In the genomic region with DNA sequence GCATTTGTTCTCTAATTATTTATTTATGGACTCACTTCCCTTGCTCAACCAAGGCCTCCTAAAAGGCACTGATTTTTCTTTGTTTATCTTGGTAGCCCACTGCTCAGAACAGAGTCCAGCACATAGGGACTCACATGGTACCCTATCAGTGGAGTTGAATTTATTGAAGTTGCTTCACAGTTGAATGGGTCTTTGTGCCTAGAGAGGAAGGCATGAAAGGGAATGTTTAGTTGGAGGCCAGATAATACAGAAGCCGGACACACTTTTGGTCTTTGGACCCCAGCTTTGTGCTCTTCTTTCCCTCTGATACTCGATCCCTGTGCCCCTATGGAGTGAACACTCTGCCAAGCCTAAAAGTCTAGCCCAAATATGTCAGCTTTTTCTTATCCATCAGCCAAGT, we compare ENCODE assay signal across 1 cellular context.
TF ChIP-seq lines count a peak whose summit lies in the region.

No MANE protein-coding gene starts in this region.

TF ChIP-seq in HepG2, 621 proteins besides CTCF, POLR2A, EP300 and RAD21 (continued from another document and continues in another):
- TF ChIP-seq AHDC1 (CRISPR knock-in tag; IDR thresholded peaks at IDR 0.05; ENCODE audit: borderline replicate concordance) (peak; percentile 71; the same call in 1 of the 2 replicates), NRL (CRISPR knock-in tag; IDR thresholded peaks at IDR 0.05; ENCODE audit: borderline replicate concordance) (no peak), HNF4G (IDR thresholded peaks at IDR 0.05; ENCODE audit: borderline replicate concordance, low read depth, low read length) (peak; percentile 60; the same call in 1 of the 2 replicates), HNF4G (CRISPR knock-in tag; IDR thresholded peaks at IDR 0.05; ENCODE audit: borderline replicate concordance, low read depth) (peak; percentile 24; the same call in 1 of the 2 replicates), ZBTB38 (CRISPR knock-in tag; IDR thresholded peaks at IDR 0.05) (no peak), BRD4 (CRISPR knock-in tag; IDR thresholded peaks at IDR 0.05) (no peak), SKIL (CRISPR knock-in tag; IDR thresholded peaks at IDR 0.05; ENCODE audit: borderline replicate concordance) (no peak), HOXA7 (CRISPR knock-in tag; IDR thresholded peaks at IDR 0.05) (no peak), ZNF547 (CRISPR knock-in tag; IDR thresholded peaks at IDR 0.05) (no peak), ZNF772 (CRISPR knock-in tag; IDR thresholded peaks at IDR 0.05) (no peak), HDAC1 (CRISPR knock-in tag; IDR thresholded peaks at IDR 0.05) (0 out of 2 replicates have a peak, but pooled peaks have one; percentile 23), MYC (CRISPR knock-in tag; IDR thresholded peaks at IDR 0.05; ENCODE audit: borderline replicate concordance) (no peak), SOX6 (IDR thresholded peaks at IDR 0.05) (no peak), SOX6 (CRISPR knock-in tag; IDR thresholded peaks at IDR 0.05) (peak; percentile 60), HMG20B (CRISPR knock-in tag; conservative IDR thresholded peaks at IDR 0.05) (peak; percentile 65; the same call in 1 of the 2 replicates), ZSCAN31 (CRISPR knock-in tag; IDR thresholded peaks at IDR 0.05; ENCODE audit: low read depth) (no peak), ZNF30 (CRISPR knock-in tag; IDR thresholded peaks at IDR 0.05) (no peak), REL (CRISPR knock-in tag; conservative IDR thresholded peaks at IDR 0.05) (no peak), ZNF768 (CRISPR knock-in tag; IDR thresholded peaks at IDR 0.05) (no peak), RAD51 (IDR thresholded peaks at IDR 0.05; ENCODE audit: borderline replicate concordance) (no peak), MED1 (CRISPR knock-in tag; IDR thresholded peaks at IDR 0.05) (0 out of 2 replicates have a peak, but pooled peaks have one; percentile 12), E2F1 (CRISPR knock-in tag; IDR thresholded peaks at IDR 0.05) (no peak), ZNF343 (CRISPR knock-in tag; IDR thresholded peaks at IDR 0.05) (no peak), ZNF275 (CRISPR knock-in tag; IDR thresholded peaks at IDR 0.05; ENCODE audit: borderline replicate concordance) (no peak), ZNF703 (CRISPR knock-in tag; IDR thresholded peaks at IDR 0.05; ENCODE audit: borderline replicate concordance) (no peak), EED (CRISPR knock-in tag; IDR thresholded peaks at IDR 0.05) (no peak), ZSCAN29 (CRISPR knock-in tag; conservative IDR thresholded peaks at IDR 0.05) (no peak), CEBPG (CRISPR knock-in tag; IDR thresholded peaks at IDR 0.05) (peak; percentile 73), ZFY (CRISPR knock-in tag; IDR thresholded peaks at IDR 0.05) (no peak), GABPA (IDR thresholded peaks at IDR 0.05; ENCODE audit: low read depth, low read length) (no peak), GABPA (CRISPR knock-in tag; IDR thresholded peaks at IDR 0.05; ENCODE audit: low read depth) (no peak), ISX (CRISPR knock-in tag; conservative IDR thresholded peaks at IDR 0.05) (no peak), XRCC5 (optimal IDR thresholded peaks at IDR 0.05; ENCODE audit: low read length) (no peak), ZBTB8A (CRISPR knock-in tag; IDR thresholded peaks at IDR 0.05; ENCODE audit: borderline replicate concordance, low read depth) (no peak), SOX13 (IDR thresholded peaks at IDR 0.05) (no peak), SOX13 (CRISPR knock-in tag; conservative IDR thresholded peaks at IDR 0.05 in 1 of 2, IDR thresholded peaks at IDR 0.05 in 1 of 2) (peak in 1 of 2 experiments; percentile 63; a peak in 1 of 4 replicates), CENPX (CRISPR knock-in tag; IDR thresholded peaks at IDR 0.05) (no peak), PHF21A (CRISPR knock-in tag; IDR thresholded peaks at IDR 0.05) (peak; percentile 80), HMG20A (CRISPR knock-in tag; IDR thresholded peaks at IDR 0.05; ENCODE audit: borderline replicate concordance) (peak; percentile 32; the same call in 1 of the 2 replicates), NCOA2 (CRISPR knock-in tag; IDR thresholded peaks at IDR 0.05) (peak; percentile 29; the same call in 1 of the 2 replicates), ONECUT2 (CRISPR knock-in tag; IDR thresholded peaks at IDR 0.05) (no peak)
- TF ChIP-seq, protein P1, sequence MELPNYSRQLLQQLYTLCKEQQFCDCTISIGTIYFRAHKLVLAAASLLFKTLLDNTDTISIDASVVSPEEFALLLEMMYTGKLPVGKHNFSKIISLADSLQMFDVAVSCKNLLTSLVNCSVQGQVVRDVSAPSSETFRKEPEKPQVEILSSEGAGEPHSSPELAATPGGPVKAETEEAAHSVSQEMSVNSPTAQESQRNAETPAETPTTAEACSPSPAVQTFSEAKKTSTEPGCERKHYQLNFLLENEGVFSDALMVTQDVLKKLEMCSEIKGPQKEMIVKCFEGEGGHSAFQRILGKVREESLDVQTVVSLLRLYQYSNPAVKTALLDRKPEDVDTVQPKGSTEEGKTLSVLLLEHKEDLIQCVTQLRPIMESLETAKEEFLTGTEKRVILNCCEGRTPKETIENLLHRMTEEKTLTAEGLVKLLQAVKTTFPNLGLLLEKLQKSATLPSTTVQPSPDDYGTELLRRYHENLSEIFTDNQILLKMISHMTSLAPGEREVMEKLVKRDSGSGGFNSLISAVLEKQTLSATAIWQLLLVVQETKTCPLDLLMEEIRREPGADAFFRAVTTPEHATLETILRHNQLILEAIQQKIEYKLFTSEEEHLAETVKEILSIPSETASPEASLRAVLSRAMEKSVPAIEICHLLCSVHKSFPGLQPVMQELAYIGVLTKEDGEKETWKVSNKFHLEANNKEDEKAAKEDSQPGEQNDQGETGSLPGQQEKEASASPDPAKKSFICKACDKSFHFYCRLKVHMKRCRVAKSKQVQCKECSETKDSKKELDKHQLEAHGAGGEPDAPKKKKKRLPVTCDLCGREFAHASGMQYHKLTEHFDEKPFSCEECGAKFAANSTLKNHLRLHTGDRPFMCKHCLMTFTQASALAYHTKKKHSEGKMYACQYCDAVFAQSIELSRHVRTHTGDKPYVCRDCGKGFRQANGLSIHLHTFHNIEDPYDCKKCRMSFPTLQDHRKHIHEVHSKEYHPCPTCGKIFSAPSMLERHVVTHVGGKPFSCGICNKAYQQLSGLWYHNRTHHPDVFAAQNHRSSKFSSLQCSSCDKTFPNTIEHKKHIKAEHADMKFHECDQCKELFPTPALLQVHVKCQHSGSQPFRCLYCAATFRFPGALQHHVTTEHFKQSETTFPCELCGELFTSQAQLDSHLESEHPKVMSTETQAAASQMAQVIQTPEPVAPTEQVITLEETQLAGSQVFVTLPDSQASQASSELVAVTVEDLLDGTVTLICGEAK (IDR thresholded peaks at IDR 0.05): no peak
- TF ChIP-seq, protein P1 (CRISPR knock-in tag; IDR thresholded peaks at IDR 0.05): no peak
- TF ChIP-seq, protein P2, sequence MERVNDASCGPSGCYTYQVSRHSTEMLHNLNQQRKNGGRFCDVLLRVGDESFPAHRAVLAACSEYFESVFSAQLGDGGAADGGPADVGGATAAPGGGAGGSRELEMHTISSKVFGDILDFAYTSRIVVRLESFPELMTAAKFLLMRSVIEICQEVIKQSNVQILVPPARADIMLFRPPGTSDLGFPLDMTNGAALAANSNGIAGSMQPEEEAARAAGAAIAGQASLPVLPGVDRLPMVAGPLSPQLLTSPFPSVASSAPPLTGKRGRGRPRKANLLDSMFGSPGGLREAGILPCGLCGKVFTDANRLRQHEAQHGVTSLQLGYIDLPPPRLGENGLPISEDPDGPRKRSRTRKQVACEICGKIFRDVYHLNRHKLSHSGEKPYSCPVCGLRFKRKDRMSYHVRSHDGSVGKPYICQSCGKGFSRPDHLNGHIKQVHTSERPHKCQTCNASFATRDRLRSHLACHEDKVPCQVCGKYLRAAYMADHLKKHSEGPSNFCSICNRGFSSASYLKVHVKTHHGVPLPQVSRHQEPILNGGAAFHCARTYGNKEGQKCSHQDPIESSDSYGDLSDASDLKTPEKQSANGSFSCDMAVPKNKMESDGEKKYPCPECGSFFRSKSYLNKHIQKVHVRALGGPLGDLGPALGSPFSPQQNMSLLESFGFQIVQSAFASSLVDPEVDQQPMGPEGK (CRISPR knock-in tag; IDR thresholded peaks at IDR 0.05): no peak
